ENCODE assay signal across 9 cellular contexts in the genomic region with DNA sequence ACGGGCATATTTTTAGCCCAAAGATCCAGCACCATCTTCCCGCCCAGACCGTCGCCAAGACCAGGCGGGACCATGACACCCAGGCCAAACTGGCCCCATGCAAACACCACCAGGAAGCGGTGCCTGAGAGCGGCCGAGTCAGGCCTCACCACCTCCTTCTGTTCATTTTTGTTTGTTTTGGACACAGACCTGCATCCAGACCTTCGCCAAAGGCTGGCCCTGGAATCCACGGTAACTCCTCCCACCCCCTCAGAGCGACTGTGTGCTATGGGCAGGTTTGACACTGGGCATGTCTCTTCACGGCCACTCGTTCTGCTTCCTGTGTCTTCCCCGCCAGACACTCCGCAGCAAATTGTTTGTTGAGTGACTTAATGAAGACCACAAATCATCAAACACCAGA. TPM values are rescaled to one million over a fixed set of nuclear protein-coding genes. Genes with fewer than 3 reads are reported as not detected.
DNase-seq lines count a peak whose midpoint lies in the region; ATAC-seq, FAIRE-seq and TF ChIP-seq lines count a peak whose summit lies in the region.
"Had no signal": no experiment of that assay in that cellular context is flagged by ENCODE, and none has a peak within 500 bp of the region (broad histone marks: within the 10 kb centered on the region; RNA-seq: fewer than 3 reads in every experiment).

No MANE protein-coding gene starts in this region.

- H3K79me2 ChIP-seq in endothelial cell of umbilical vein (ENCODE audit: control insufficient read depth, insufficient read depth, low read length): peaks cover 37% of the 10 kb centered on the region

- no peaks in the 10 kb centered on the region for H3K9me3 Mint-ChIP-seq in naive B cell
- H3K9me3 Mint-ChIP-seq: CD4-positive, alpha-beta memory T cell had no signal

- peak overlapping the region in 4 of 6 donors; percentile 50 to 70 (median 58) for H3K27ac Mint-ChIP-seq in naive B cell

- no peaks in the 10 kb centered on the region for H4K20me1 ChIP-seq in endothelial cell of umbilical vein (replicated peaks; ENCODE audit: control insufficient read depth, extremely low read depth, insufficient read depth, low read length)

- intact Hi-C loops in A673 (cut with micrococcal nuclease; ENCODE audit: unreplicated experiment) (no loop called here), endothelial cell of umbilical vein (cut with micrococcal nuclease) (loop anchor here (1.0 to 5.0 kb wide), 5 partner anchors 8 to 247 kb away; no protein-coding TSS in a partner anchor)

- no peak overlapping the region for H2AFZ ChIP-seq in endothelial cell of umbilical vein (ENCODE audit: low read depth, low read length)

- peaks cover 0 to 17% (median 0%) of the 10 kb centered on the region in 3 donors for H3K27me3 Mint-ChIP-seq in naive B cell
- H3K27me3 Mint-ChIP-seq: CD4-positive, alpha-beta memory T cell had no signal

- no peaks in the 10 kb centered on the region for H3K9me1 ChIP-seq in endothelial cell of umbilical vein (replicated peaks; ENCODE audit: control insufficient read depth, extremely low read depth, insufficient read depth, low read length)

- FAIRE-seq in endothelial cell of umbilical vein (lab: Jason Lieb, UNC): peak; percentile 87

- CTCF ChIA-PET in A673 (lab: Charles Lee): no interaction called here
- CTCF ChIA-PET in endothelial cell of umbilical vein (lab: Charles Lee): interaction anchor here (1.0 to 2.3 kb wide), 3 partner anchors 135 to 252 kb away, joined by 3 to 9 read pairs (median 8); no protein-coding TSS in a partner anchor
- CTCF ChIA-PET in HEK293T (lab: Yijun Ruan, JAX): no interaction called here

- peaks cover 0 to 3% of the 10 kb centered on the region in 2 donors for H3K36me3 Mint-ChIP-seq in naive B cell

- H3K4me3 ChIP-seq in A673 (ENCODE audit: low read depth, low read length, poor library complexity, severe bottlenecking): no peak overlapping the region
- no peak overlapping the region for H3K4me3 ChIP-seq in endothelial cell of umbilical vein (replicated peaks in 1 of 3; ENCODE audit: insufficient read depth in 1 of 3, low read depth in 1 of 3, low read length in 3 of 3)

- no peaks in the 10 kb centered on the region for H3K27me3 ChIP-seq in A673 (replicated peaks; ENCODE audit: insufficient read depth, low read depth, low read length, poor library complexity)
- H3K27me3 ChIP-seq in endothelial cell of umbilical vein (ENCODE audit: control insufficient read depth in 2 of 2, insufficient read depth in 2 of 2, low read length in 2 of 2): no peaks in the 10 kb centered on the region

- POLR2A ChIA-PET in A673 (lab: Charles Lee; ENCODE audit: low non-redundant PET) (no interaction called here), endothelial cell of umbilical vein (lab: Charles Lee) (no interaction called here), HEK293T (lab: Yijun Ruan, JAX) (no interaction called here)

- DNase-seq in A673 (ENCODE audit: low spot score) (no peak), NCI-H510A treated with DMSO at 0.1 percent for 48 hours (lab: John Stamatoyannopoulos, UW) (peak; percentile 73), endothelial cell of umbilical vein (ENCODE audit: low read depth, low spot score) (peak; percentile 87), naive B cell (no peak), HEK293T (ENCODE audit: extremely low spot score) (no peak)
- DNase-seq in stimulated activated CD4-positive, alpha-beta T cell treated with anti-CD3 and anti-CD28 coated beads, Interleukin-12 subunit alpha, Interleukin-12 subunit beta, amount 100 ng/mL, for 4 hours: no peak
- DNase-seq in activated CD8-positive, alpha-beta memory T cell treated with anti-CD3 and anti-CD28 coated beads, Interleukin-2, amount 50 U/mL, for 4 hours: no peak
- DNase-seq: CD4-positive, alpha-beta memory T cell had no signal

- no peak for TF ChIP-seq POLR2A in endothelial cell of umbilical vein (IDR thresholded peaks at IDR 0.05; ENCODE audit: low read depth, low read length)

- H3K4me1 Mint-ChIP-seq in naive B cell: peaks cover 60 to 69% (median 69%) of the 10 kb centered on the region in 3 donors

- H3K4me2 ChIP-seq in endothelial cell of umbilical vein (ENCODE audit: insufficient read depth, low read length): no peak overlapping the region

- TF ChIP-seq CTCF in A673 (conservative IDR thresholded peaks at IDR 0.05; ENCODE audit: low read depth, low read length) (no peak), endothelial cell of umbilical vein (IDR thresholded peaks at IDR 0.05; ENCODE audit: extremely low read depth in 1 of 2, insufficient read depth in 1 of 2, low read depth in 1 of 2, low read length in 2 of 2) (no peak)

- ATAC-seq in naive B cell (ENCODE audit: low read depth in 2 of 2) (no peak), GM21786 (IDR thresholded peaks at IDR 0.05; ENCODE audit: unreplicated experiment) (no peak)

- peak overlapping the region; percentile 77 for H3K9ac ChIP-seq in endothelial cell of umbilical vein (replicated peaks; ENCODE audit: extremely low read depth, insufficient read depth, low read length)

- H3K27ac ChIP-seq in A673 (ENCODE audit: low read depth, low read length, poor library complexity, severe bottlenecking) (peak overlapping the region; percentile 96), endothelial cell of umbilical vein (ENCODE audit: insufficient read depth, low read depth, low read length) (peak overlapping the region; percentile 91)

- dilution Hi-C loops in endothelial cell of umbilical vein (cut with MboI; ENCODE audit: extremely low pct_ligation_motif_present, low sequenced_read_pairs): no loop called here

- peaks cover 43% of the 10 kb centered on the region for H3K4me1 ChIP-seq in A673 (ENCODE audit: insufficient read depth, low read length, poor library complexity, severe bottlenecking)
- peaks cover 67% of the 10 kb centered on the region for H3K4me1 ChIP-seq in endothelial cell of umbilical vein (ENCODE audit: control insufficient read depth, extremely low read depth, insufficient read depth, low read length)

- H3K36me3 ChIP-seq in A673 (ENCODE audit: insufficient read depth, low read length, poor library complexity, severe bottlenecking) (no peaks in the 10 kb centered on the region), endothelial cell of umbilical vein (ENCODE audit: control insufficient read depth in 2 of 2, extremely low read depth in 1 of 2, insufficient read depth in 2 of 2, low read length in 2 of 2) (no peaks in the 10 kb centered on the region)

- H3K9me3 ChIP-seq in A673 (ENCODE audit: low read depth, low read length, poor library complexity, severe bottlenecking) (no peaks in the 10 kb centered on the region), endothelial cell of umbilical vein (replicated peaks; ENCODE audit: control insufficient read depth, insufficient read depth, low read length) (no peaks in the 10 kb centered on the region)

- BruUV-seq in A673 (replicated peaks; lab: Mats Ljungman, UMichigan) (no TSS peak), endothelial cell of umbilical vein (replicated peaks; lab: Mats Ljungman, UMichigan) (no TSS peak)

- H3K4me3 Mint-ChIP-seq in naive B cell: peak overlapping the region in 4 of 8 donors; percentile 1 to 47 (median 10)
- H3K4me3 Mint-ChIP-seq: CD4-positive, alpha-beta memory T cell had no signal

TF ChIP-seq in endothelial cell of umbilical vein, 7 proteins besides CTCF, POLR2A, EP300 and RAD21:
- peak; percentile 37 for TF ChIP-seq POLR2AphosphoS5 (IDR thresholded peaks at IDR 0.05; ENCODE audit: insufficient read depth, low read depth, low read length)
- TF ChIP-seq JUN (IDR thresholded peaks at IDR 0.05; ENCODE audit: borderline replicate concordance, insufficient read depth, insufficient read length, low read depth): no peak
TF ChIP-seq in endothelial cell of umbilical vein: peak in this region for 1.

TF ChIP-seq in HEK293T, 16 proteins besides CTCF, POLR2A, EP300 and RAD21:
- TF ChIP-seq HDGF (IDR thresholded peaks at IDR 0.05; ENCODE audit: borderline replicate concordance) (no peak), LEF1 (IDR thresholded peaks at IDR 0.05; ENCODE audit: borderline replicate concordance) (no peak), SP1 (IDR thresholded peaks at IDR 0.05) (no peak), NFRKB (IDR thresholded peaks at IDR 0.05) (no peak), ARNT (IDR thresholded peaks at IDR 0.05) (no peak), FOXM1 (IDR thresholded peaks at IDR 0.05; ENCODE audit: borderline replicate concordance) (no peak), FOXA1 (IDR thresholded peaks at IDR 0.05) (no peak)

RNA-seq across cellular contexts. Expression of gene NCOR2, which starts 47.2 kb away (rescaled TPM):
- total RNA-seq in A673 (2021): 227 and 276 TPM in 2 replicates
- 241 and 297 TPM in 2 replicates for total RNA-seq in endothelial cell of umbilical vein
- polyA plus RNA-seq in endothelial cell of umbilical vein: 20.9 and 26.5 TPM in 2 replicates
- 28.9 and 33.3 TPM in 2 replicates for polyA plus RNA-seq in endothelial cell of umbilical vein (2011; cell fraction: cytosol; rRNA removed)
- 83.4 and 92.8 TPM in 2 replicates for polyA plus RNA-seq in endothelial cell of umbilical vein (2011; cell fraction: nucleus; rRNA removed)
- polyA plus RNA-seq in endothelial cell of umbilical vein (2012): 128 and 157 TPM in 2 replicates
- 26.9 and 33.3 TPM in 2 replicates for polyA minus RNA-seq in endothelial cell of umbilical vein
- 37.7 TPM for polyA minus RNA-seq in endothelial cell of umbilical vein (2011; cell fraction: cytosol; rRNA and poly(A)+ RNA removed)
- polyA minus RNA-seq in endothelial cell of umbilical vein (2011; cell fraction: nucleus; rRNA and poly(A)+ RNA removed): 53.8 and 94.2 TPM in 2 replicates
- 10 to 100 TPM in 1 of 6 donors, 1 to 10 TPM in 5; 2.4 to 15.8 (median 4.0) TPM for polyA plus RNA-seq in naive B cell (ENCODE audit: low read depth in 6 of 6)

Comparison
In these comparisons a context has a peak if more than half of its experiments do, and no peak if none do; other contexts are left out.
1. DNase-seq: peak in NCI-H510A treated with DMSO at 0.1 percent for 48 hours (single experiment) and endothelial cell of umbilical vein (single experiment); none in A673 (single experiment), naive B cell (single experiment), HEK293T (single experiment), stimulated activated CD4-positive, alpha-beta T cell treated with anti-CD3 and anti-CD28 coated beads, Interleukin-12 subunit alpha, Interleukin-12 subunit beta, amount 100 ng/mL, for 4 hours (single experiment) and activated CD8-positive, alpha-beta memory T cell treated with anti-CD3 and anti-CD28 coated beads, Interleukin-2, amount 50 U/mL, for 4 hours (single experiment).